ENCODE assay signal across 8 cellular contexts in genomic region chr14:21098134-21098891, GRCh38. TPM values are rescaled to one million over a fixed set of nuclear protein-coding genes. Genes with fewer than 3 reads are reported as not detected.
A peak's percentile ranks its signal among the peaks of the same experiment; 100 is the strongest.
DNase-seq lines count a peak whose midpoint lies in the region; ATAC-seq, FAIRE-seq and TF ChIP-seq lines count a peak whose summit lies in the region.

Gene ZNF219, minus strand, starts transcription at chr14:21098655. Its CDS starts 5,064 bp downstream, at chr14:21093591.

- no peak for ATAC-seq in GM21825 (IDR thresholded peaks at IDR 0.05; ENCODE audit: unreplicated experiment)

- H3K4me3 ChIP-seq in small intestine (ENCODE audit: low read depth in 1 of 2, low read length in 2 of 2) = peak within 1 kb of the TSS; percentile 43 to 84

- H3K27me3 ChIP-seq in small intestine (ENCODE audit: control insufficient read depth in 2 of 2, insufficient read depth in 2 of 2, low read length in 2 of 2) = no peaks in the 10 kb centered on the region

- POLR2A ChIA-PET in HEK293T (lab: Yijun Ruan, JAX) = interaction anchor here (0.5 to 3.7 kb wide), 2 partner anchors 27 to 141 kb away, joined by 3 to 33 read pairs; partner anchors contain the start of gene ARHGEF40

- FAIRE-seq in HTR-8/SVneo (lab: Jason Lieb, UNC) (no peak), small intestine (lab: Jason Lieb, UNC) (no peak)

- DNase-seq in CMK (ENCODE audit: low read depth) (peak; percentile 30), HTR-8/SVneo (ENCODE audit: insufficient read length, low spot score) (peak; percentile 29), SW480 (ENCODE audit: low spot score) (peak; percentile 42), islet precursor cell (peak; percentile 83), small intestine (peak; percentile 76), HEK293T (ENCODE audit: extremely low spot score) (no peak)

- H3K36me3 ChIP-seq in small intestine (ENCODE audit: control insufficient read depth in 2 of 2, insufficient read depth in 2 of 2, low read length in 2 of 2) = no peaks in the 10 kb centered on the region

- H3K27ac ChIP-seq in cingulate gyrus (ENCODE audit: low read depth, low read length) (peak within 1 kb of the TSS; percentile 93), small intestine (ENCODE audit: low read depth in 1 of 2, low read length in 1 of 2) (peak within 1 kb of the TSS; percentile 85 to 96)

- WGBS in small intestine, 3 donors = 0 to 1% (median 1%) methylated on average over 15 to 80 of the region's 87 CpGs

- no peaks in the 10 kb centered on the region for H3K9me3 ChIP-seq in small intestine (ENCODE audit: control insufficient read depth, low read depth)

- CTCF ChIA-PET in HEK293T (lab: Yijun Ruan, JAX) = interaction anchor here (6.2 kb wide), 1 partner anchor 6 kb away, joined by 58 read pairs; no protein-coding TSS in a partner anchor

- H3K4me1 ChIP-seq in small intestine (ENCODE audit: control insufficient read depth in 2 of 2, insufficient read depth in 1 of 2, low read depth in 1 of 2, low read length in 1 of 2) = no peaks in the 10 kb centered on the region

TF ChIP-seq in HEK293T, 16 proteins besides CTCF, POLR2A, EP300 and RAD21:
- TF ChIP-seq, protein P1, sequence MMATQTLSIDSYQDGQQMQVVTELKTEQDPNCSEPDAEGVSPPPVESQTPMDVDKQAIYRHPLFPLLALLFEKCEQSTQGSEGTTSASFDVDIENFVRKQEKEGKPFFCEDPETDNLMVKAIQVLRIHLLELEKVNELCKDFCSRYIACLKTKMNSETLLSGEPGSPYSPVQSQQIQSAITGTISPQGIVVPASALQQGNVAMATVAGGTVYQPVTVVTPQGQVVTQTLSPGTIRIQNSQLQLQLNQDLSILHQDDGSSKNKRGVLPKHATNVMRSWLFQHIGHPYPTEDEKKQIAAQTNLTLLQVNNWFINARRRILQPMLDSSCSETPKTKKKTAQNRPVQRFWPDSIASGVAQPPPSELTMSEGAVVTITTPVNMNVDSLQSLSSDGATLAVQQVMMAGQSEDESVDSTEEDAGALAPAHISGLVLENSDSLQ (IDR thresholded peaks at IDR 0.05) = no peak
- TF ChIP-seq FOXK2 (IDR thresholded peaks at IDR 0.05) = no peak
- TF ChIP-seq L3MBTL2 (conservative IDR thresholded peaks at IDR 0.05) = no peak

RNA-seq across cellular contexts. Expression of gene ZNF219, which starts in this region (rescaled TPM):
- polyA plus RNA-seq in small intestine = 10 to 100 TPM; 56.0 to 69.8 (median 63.2) TPM
